Comparison of ENCODE assay signal across 1 cellular context in genomic region chr22:19932367-19933206, GRCh38.
TF ChIP-seq lines count a peak whose summit lies in the region.

No MANE protein-coding gene starts in this region.

TF ChIP-seq in K562, 482 proteins besides CTCF, POLR2A, EP300 and RAD21 (continued from another document and continues in another):
- TF ChIP-seq ZNF512 (tag; IDR thresholded peaks at IDR 0.05) (no peak), XRCC3 (IDR thresholded peaks at IDR 0.05) (no peak), RBM22 (IDR thresholded peaks at IDR 0.05; ENCODE audit: low read depth, low read length, poor library complexity, severe bottlenecking) (no peak), ZNF239 (CRISPR knock-in tag; IDR thresholded peaks at IDR 0.05) (no peak), SPI1 (IDR thresholded peaks at IDR 0.05; ENCODE audit: borderline replicate concordance, low read depth, low read length) (peak; percentile 79; the same call in 1 of the 2 replicates), TAF15 (IDR thresholded peaks at IDR 0.05; ENCODE audit: low read depth, low read length) (no peak), ZNF224 (CRISPR knock-in tag; IDR thresholded peaks at IDR 0.05) (no peak), HINFP (tag; conservative IDR thresholded peaks at IDR 0.05; ENCODE audit: low read depth) (no peak), ATF3 (IDR thresholded peaks at IDR 0.05) (no peak), ATF3 (CRISPR knock-in tag; conservative IDR thresholded peaks at IDR 0.05) (no peak), BRF2 (IDR thresholded peaks at IDR 0.05; ENCODE audit: borderline replicate concordance, insufficient read depth, insufficient read length) (no peak), L3MBTL2 (IDR thresholded peaks at IDR 0.05) (no peak), FOXO4 (CRISPR knock-in tag; IDR thresholded peaks at IDR 0.05) (no peak), SIN3A (IDR thresholded peaks at IDR 0.05; ENCODE audit: borderline replicate concordance in 2 of 2, control insufficient read depth in 1 of 2, low read depth in 2 of 2, low read length in 2 of 2) (0 out of 4 replicates have a peak, but pooled peaks of 1 of the 2 experiments have one; percentile 9), MTA3 (IDR thresholded peaks at IDR 0.05; ENCODE audit: borderline replicate concordance) (no peak), PCBP1 (IDR thresholded peaks at IDR 0.05; ENCODE audit: low read depth, low read length, poor library complexity, severe bottlenecking) (no peak), POLR2B (IDR thresholded peaks at IDR 0.05; ENCODE audit: low read depth, partially characterized antibody) (no peak), IRF9 (tag; IDR thresholded peaks at IDR 0.05) (no peak), RUNX1 (IDR thresholded peaks at IDR 0.05; ENCODE audit: low read depth) (no peak), ZBTB17 (CRISPR knock-in tag; IDR thresholded peaks at IDR 0.05) (no peak), PTRF (tag; IDR thresholded peaks at IDR 0.05) (no peak), ZKSCAN3 (CRISPR knock-in tag; IDR thresholded peaks at IDR 0.05) (0 out of 2 replicates have a peak, but pooled peaks have one; percentile 19), MYC (IDR thresholded peaks at IDR 0.05; ENCODE audit: low read depth, low read length) (0 out of 2 replicates have a peak, but pooled peaks have one; percentile 22), MYC (CRISPR knock-in tag; IDR thresholded peaks at IDR 0.05; ENCODE audit: borderline replicate concordance, low read depth) (0 out of 2 replicates have a peak, but pooled peaks have one; percentile 63), BCOR (IDR thresholded peaks at IDR 0.05) (no peak), SRF (CRISPR knock-in tag; IDR thresholded peaks at IDR 0.05) (0 out of 4 replicates have a peak, but pooled peaks of 1 of the 2 experiments have one; percentile 8), GABPB2 (CRISPR knock-in tag; conservative IDR thresholded peaks at IDR 0.05) (0 out of 2 replicates have a peak, but pooled peaks have one; percentile 14), RBBP5 (IDR thresholded peaks at IDR 0.05; ENCODE audit: borderline replicate concordance, insufficient read depth, low read length, poor library complexity, severe bottlenecking) (peak; percentile 14), BACH1 (tag; IDR thresholded peaks at IDR 0.05) (no peak), TBL1XR1 (IDR thresholded peaks at IDR 0.05; ENCODE audit: low read length in 2 of 2) (0 out of 4 replicates have a peak, but pooled peaks of 1 of the 2 experiments have one; percentile 43), PHF8 (IDR thresholded peaks at IDR 0.05; ENCODE audit: borderline replicate concordance, low read length) (0 out of 2 replicates have a peak, but pooled peaks have one; percentile 1), MIER1 (IDR thresholded peaks at IDR 0.05; ENCODE audit: low read depth) (no peak), ZNF3 (CRISPR knock-in tag; IDR thresholded peaks at IDR 0.05) (no peak), GTF2A2 (tag; IDR thresholded peaks at IDR 0.05) (no peak), ZBTB40 (IDR thresholded peaks at IDR 0.05) (no peak), ZBTB40 (CRISPR knock-in tag; IDR thresholded peaks at IDR 0.05) (0 out of 2 replicates have a peak, but pooled peaks have one; percentile 40), RBM34 (IDR thresholded peaks at IDR 0.05; ENCODE audit: borderline replicate concordance, insufficient read depth, low read length) (no peak), ILF3 (IDR thresholded peaks at IDR 0.05; ENCODE audit: borderline replicate concordance) (no peak), ETS1 (conservative IDR thresholded peaks at IDR 0.05; ENCODE audit: control insufficient read depth, low read depth, low read length) (no peak), FOXP4 (CRISPR knock-in tag; IDR thresholded peaks at IDR 0.05; ENCODE audit: borderline replicate concordance) (no peak), ZNF717 (CRISPR knock-in tag; IDR thresholded peaks at IDR 0.05) (no peak), XRCC5 (IDR thresholded peaks at IDR 0.05; ENCODE audit: low read depth, low read length) (no peak)
